ENCODE assay signal across 29 cellular contexts in genomic region chr19:38199340-38199739, GRCh38. TPM values are rescaled to one million over a fixed set of nuclear protein-coding genes. Genes with fewer than 3 reads are reported as not detected.
"Had no signal": no experiment of that assay in that cellular context is flagged by ENCODE, and none has a peak within 500 bp of the region (broad histone marks: within the 10 kb centered on the region; RNA-seq: fewer than 3 reads in every experiment).

No MANE protein-coding gene starts in this region.

- H3K4me1 ChIP-seq: gastroesophageal sphincter, heart right ventricle, lower lobe of right lung, psoas muscle, right lobe of liver, stomach, tibial nerve, upper lobe of right lung, uterus had no signal

- H3K27me3 ChIP-seq: heart right ventricle, ovary, right lobe of liver, stomach, tibial nerve, upper lobe of right lung, uterus had no signal

- H3K36me3 ChIP-seq: ovary, uterus had no signal

- H3K9me3 ChIP-seq: gastroesophageal sphincter, heart right ventricle, lower lobe of right lung, ovary, psoas muscle, right lobe of liver, stomach, thoracic aorta, tibial nerve, upper lobe of right lung, uterus had no signal

- H3K4me2 ChIP-seq: smooth muscle cell had no signal

- ATAC-seq: gastroesophageal sphincter; heart right ventricle; left colon; left ventricle myocardium superior; lower lobe of right lung; naive thymus-derived CD8-positive, alpha-beta T cell; psoas muscle; right lobe of liver; upper lobe of right lung had no signal

- DNase-seq: cerebellar nuclear complex; cortex of kidney; heart right ventricle; hippocampal formation; kidney glomerular epithelial cell; left colon; left ventricle myocardium superior; lower lobe of right lung; naive thymus-derived CD8-positive, alpha-beta T cell; nephron progenitor cell; ovary; psoas muscle; retina; right lobe of liver; stimulated activated CD4-positive, alpha-beta T cell treated with anti-CD3 and anti-CD28 coated beads, Interleukin-12 subunit alpha, Interleukin-12 subunit beta, amount 100 ng/mL, for 4 hours; stimulated activated CD4-positive, alpha-beta T cell treated with anti-CD3 and anti-CD28 coated beads, Interleukin-1b, Interleukin-23, amount 100 ng/mL, for 48 hours; stimulated activated CD4-positive, alpha-beta T cell treated with anti-CD3 and anti-CD28 coated beads, Interleukin-4, amount 100 ng/mL, for 1 hour; stimulated activated CD8-positive, alpha-beta memory T cell treated with anti-CD3 and anti-CD28 coated beads, Interleukin-4, amount 100 ng/mL, for 48 hours; stimulated activated naive CD4-positive, alpha-beta T cell treated with Interleukin-2 at 50 U/mL for 16 hours; stomach; upper lobe of right lung; uterus had no signal

- H3K4me3 ChIP-seq: gastroesophageal sphincter, heart right ventricle, lower lobe of right lung, ovary, psoas muscle, right lobe of liver, smooth muscle cell, stomach, thoracic aorta, tibial nerve, upper lobe of right lung, uterus had no signal

- H3K27ac ChIP-seq: gastroesophageal sphincter, heart right ventricle, lower lobe of right lung, ovary, psoas muscle, right lobe of liver, stomach, thoracic aorta, tibial nerve, upper lobe of right lung, uterus had no signal

RNA-seq across cellular contexts. Expression of gene DPF1, which starts 24.7 kb away (rescaled TPM):
- total RNA-seq: gastroesophageal sphincter; left colon; lower lobe of right lung; mesenteric fat pad; naive thymus-derived CD8-positive, alpha-beta T cell; psoas muscle; right lobe of liver; stomach; subcutaneous adipose tissue; tibial nerve; upper lobe of right lung had no signal
- polyA plus RNA-seq: naive thymus-derived CD8-positive, alpha-beta T cell had no signal

RNA-seq across cellular contexts. Expression of gene PPP1R14A, which starts 56.8 kb away (rescaled TPM):
- total RNA-seq: myocyte had no signal
- polyA plus RNA-seq: naive thymus-derived CD8-positive, alpha-beta T cell had no signal
